11 cellular contexts compared by ENCODE assay signal in the genomic region with DNA sequence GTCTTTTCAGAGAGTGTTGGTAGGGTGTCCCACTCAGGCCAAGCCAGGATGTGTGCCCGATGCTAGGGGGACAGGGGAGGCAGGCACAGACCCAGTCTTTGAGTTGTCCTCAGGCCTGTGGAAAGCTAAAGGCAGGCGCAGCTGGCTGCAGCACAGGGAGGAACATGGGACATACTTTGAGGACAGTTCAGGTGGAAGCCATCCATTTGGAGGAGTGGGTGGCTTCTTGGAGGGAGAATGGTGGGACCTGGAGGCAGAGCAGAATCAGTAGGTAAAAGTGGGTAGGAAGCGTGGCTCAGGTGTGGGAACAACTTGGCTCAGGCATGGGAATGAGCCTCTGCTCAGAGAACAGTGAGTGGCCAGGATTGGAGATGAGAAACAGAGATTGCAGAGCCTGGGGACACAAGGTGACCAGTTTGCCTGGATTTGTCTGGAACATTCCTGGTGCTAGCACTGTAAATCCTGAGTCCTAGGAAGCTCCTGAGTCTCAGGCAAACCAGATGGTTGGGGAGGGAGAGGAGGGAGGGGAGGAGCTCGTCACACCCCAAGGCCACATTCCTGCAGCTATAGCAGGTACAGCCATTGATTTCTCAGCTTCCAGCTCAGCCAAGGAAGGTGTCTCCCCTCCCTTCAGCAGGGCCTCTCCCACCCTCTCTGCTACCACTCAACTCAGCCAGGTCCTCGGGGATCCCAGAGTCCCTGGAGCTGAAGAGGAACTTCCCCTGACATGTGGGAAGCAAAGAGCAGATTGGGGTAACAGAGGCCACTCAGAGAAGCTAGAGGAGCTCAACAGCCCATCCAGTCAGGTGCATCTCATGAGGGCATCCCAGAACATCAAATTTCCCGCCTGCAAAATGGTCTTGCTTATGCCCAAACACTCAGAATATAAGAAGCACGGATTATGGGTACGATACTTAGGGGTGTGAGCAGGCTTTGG.
DNase-seq lines count a peak whose midpoint lies in the region; ATAC-seq and TF ChIP-seq lines count a peak whose summit lies in the region.
"Had no signal": no experiment of that assay in that cellular context is flagged by ENCODE, and none has a peak within 500 bp of the region (broad histone marks: within the 10 kb centered on the region; RNA-seq: fewer than 3 reads in every experiment).

No MANE protein-coding gene starts in this region.

- H3K79me2 ChIP-seq in PC-3 (ENCODE audit: low read length): no peaks in the 10 kb centered on the region

- H3K4me3 Mint-ChIP-seq in progenitor cell of endocrine pancreas (ENCODE audit: low read depth): no peak overlapping the region
- H3K4me3 Mint-ChIP-seq: activated naive CD8-positive, alpha-beta T cell had no signal

- no peaks in the 10 kb centered on the region for H3F3A ChIP-seq in PC-3 (ENCODE audit: low read length, unreplicated experiment)

- CTCF ChIA-PET in PC-3 (lab: Charles Lee): interaction anchor here (1.1 kb wide), 1 partner anchor 38 kb away, joined by 3 read pairs; no protein-coding TSS in a partner anchor

- no peaks in the 10 kb centered on the region for H4K20me1 ChIP-seq in PC-3 (ENCODE audit: low read length)

- no peaks in the 10 kb centered on the region for H3K27me3 ChIP-seq in H7 (ENCODE audit: control insufficient read depth, insufficient read depth, low read length)
- no peaks in the 10 kb centered on the region for H3K27me3 ChIP-seq in PC-3 (ENCODE audit: low read length)

- H3K36me3 ChIP-seq in H7 (replicated peaks; ENCODE audit: control insufficient read depth, insufficient read depth, low read length) (no peaks in the 10 kb centered on the region), PC-3 (ENCODE audit: low read depth, low read length) (no peaks in the 10 kb centered on the region)
- H3K36me3 ChIP-seq: tibial artery had no signal

- no peaks in the 10 kb centered on the region for H3K9me3 ChIP-seq in PC-3 (ENCODE audit: low read length)
- H3K9me3 ChIP-seq: tibial artery had no signal

- H3K4me3 ChIP-seq in H7 (ENCODE audit: insufficient read depth, low read depth, low read length) (no peak overlapping the region), PC-3 (ENCODE audit: low read length) (no peak overlapping the region)
- H3K4me3 ChIP-seq: tibial artery had no signal

- no peaks in the 10 kb centered on the region for H3K9me2 ChIP-seq in PC-3 (replicated peaks; ENCODE audit: low read length)

- peaks cover 40% of the 10 kb centered on the region for H3K4me1 Mint-ChIP-seq in progenitor cell of endocrine pancreas (ENCODE audit: low read depth)

- intact Hi-C loops in PC-3 (cut with micrococcal nuclease): no loop called here

- H3K36me3 Mint-ChIP-seq in progenitor cell of endocrine pancreas (ENCODE audit: insufficient read depth): no peaks in the 10 kb centered on the region
- H3K36me3 Mint-ChIP-seq: activated naive CD8-positive, alpha-beta T cell had no signal

- peaks cover 10% of the 10 kb centered on the region for H3K4me1 ChIP-seq in PC-3 (ENCODE audit: insufficient read depth, low read length)

- no peaks in the 10 kb centered on the region for H3K9me3 Mint-ChIP-seq in progenitor cell of endocrine pancreas (ENCODE audit: low read depth)

- H3K9ac ChIP-seq in PC-3 (ENCODE audit: low read length): no peak overlapping the region

- peak; percentile 35 for DNase-seq in H7
- DNase-seq in PC-3: peak; percentile 38
- peak; percentile 55 for DNase-seq in iPS-NIHi11 (ENCODE audit: low spot score)
- no peak for DNase-seq in progenitor cell of endocrine pancreas (ENCODE audit: low spot score, unreplicated experiment)
- DNase-seq in NCI-H1417 treated with DMSO at 0.1 percent for 48 hours (lab: John Stamatoyannopoulos, UW): no peak
- DNase-seq: NCI-H1092 treated with DMSO at 0.1 percent for 48 hours, NCI-H510A, tibial artery had no signal

- no peak overlapping the region for H3K27ac ChIP-seq in PC-3 (ENCODE audit: low read length)
- H3K27ac ChIP-seq: tibial artery had no signal

- TF ChIP-seq CTCF in PC-3 (conservative IDR thresholded peaks at IDR 0.05; ENCODE audit: low read depth, low read length) (no peak), progenitor cell of endocrine pancreas (IDR thresholded peaks at IDR 0.05; ENCODE audit: unreplicated experiment) (no peak)

- ATAC-seq in PC-3 (peak; percentile 69), GM21717 (IDR thresholded peaks at IDR 0.05; ENCODE audit: unreplicated experiment) (no peak)
- no peak for ATAC-seq in activated CD4-positive, CD25-positive, alpha-beta regulatory T cell treated with anti-CD3 and anti-CD28 coated beads, Interleukin-2, amount 50 U/mL, for 24 hours

- POLR2A ChIA-PET in PC-3 (lab: Charles Lee; ENCODE audit: unreplicated experiment): no interaction called here

- peak overlapping the region; percentile 71 for H3K27ac Mint-ChIP-seq in progenitor cell of endocrine pancreas
- H3K27ac Mint-ChIP-seq: activated naive CD8-positive, alpha-beta T cell had no signal

- peaks cover 5% of the 10 kb centered on the region for H3K27me3 Mint-ChIP-seq in progenitor cell of endocrine pancreas

- peak overlapping the region; percentile 2; the same call in 1 of the 2 replicates for H3K4me2 ChIP-seq in PC-3 (ENCODE audit: low read length)

- no TSS peak for BruUV-seq in PC-3 (replicated peaks; lab: Mats Ljungman, UMichigan)

- H2AFZ ChIP-seq in PC-3 (ENCODE audit: low read length): no peak overlapping the region

Comparison
In these comparisons a context has a peak if more than half of its experiments do, and no peak if none do; other contexts are left out.
1. DNase-seq: peak in H7 (single experiment), PC-3 (single experiment) and iPS-NIHi11 (single experiment); none in progenitor cell of endocrine pancreas (single experiment) and NCI-H1417 treated with DMSO at 0.1 percent for 48 hours (single experiment).